19 cellular contexts compared by ENCODE assay signal in the genomic region with DNA sequence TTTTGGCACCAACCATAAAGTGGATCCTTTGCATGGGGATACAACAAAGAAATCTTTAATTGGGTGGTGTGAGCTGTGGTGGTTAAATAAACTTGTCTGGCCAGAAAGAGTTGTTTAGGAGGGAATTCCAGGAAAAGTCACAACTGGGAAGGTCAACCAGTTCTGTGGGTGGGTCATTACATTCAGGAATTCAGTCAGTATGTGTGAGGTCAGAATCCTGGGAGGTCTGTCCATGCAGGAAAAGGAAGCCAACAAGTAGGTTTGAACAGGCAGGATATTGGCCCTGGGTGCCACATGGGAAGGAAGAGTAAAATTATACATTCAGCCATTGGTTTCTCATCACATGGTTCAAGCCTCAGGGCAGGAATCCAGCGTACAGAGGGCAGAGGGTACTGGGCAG.
"Had no signal": no experiment of that assay in that cellular context is flagged by ENCODE, and none has a peak within 500 bp of the region (broad histone marks: within the 10 kb centered on the region; RNA-seq: fewer than 3 reads in every experiment).

No MANE protein-coding gene starts in this region.

- H3K79me2 ChIP-seq: hepatocyte had no signal

- H3K4me2 ChIP-seq: hepatocyte had no signal

- H2AFZ ChIP-seq: hepatocyte had no signal

- ATAC-seq: esophagus mucosa; left lobe of liver; stimulated activated naive CD8-positive, alpha-beta T cell treated with anti-CD3 and anti-CD28 coated beads, Interleukin-15, Interleukin-2, amounts not matched to agents 100 U/mL and 50 U/mL, for 24 hours had no signal

- H3K4me3 Mint-ChIP-seq: nephron had no signal

- H3K9me3 Mint-ChIP-seq: nephron had no signal

- H3K4me3 ChIP-seq: ascending aorta, hepatocyte, lung, tibial nerve had no signal

- H3K27ac Mint-ChIP-seq: nephron had no signal

- H3K27me3 ChIP-seq: ascending aorta, hepatocyte, tibial nerve had no signal

- H3K27ac ChIP-seq: ascending aorta, hepatocyte, tibial nerve, WERI-Rb-1 had no signal

- H3K36me3 ChIP-seq: ascending aorta, tibial nerve, WERI-Rb-1 had no signal

- H3K4me1 ChIP-seq: tibial nerve had no signal

- H3K9me3 ChIP-seq: ascending aorta, tibial nerve had no signal

- DNase-seq: activated CD4-positive, alpha-beta T cell treated with anti-CD3 and anti-CD28 coated beads for 1 hour; activated CD8-positive, alpha-beta memory T cell treated with anti-CD3 and anti-CD28 coated beads for 24 hours; activated CD8-positive, alpha-beta memory T cell treated with anti-CD3 and anti-CD28 coated beads, Interleukin-2, amount 50 U/mL, for 48 hours; activated effector memory CD4-positive, alpha-beta T cell treated with Interleukin-2 at 50 U/mL for 16 hours; activated naive CD4-positive, alpha-beta T cell treated with anti-CD3 and anti-CD28 coated beads, Interleukin-2, amount 50 U/mL, for 16 hours; activated T-cell treated with anti-CD3 and anti-CD28 coated beads, Interleukin-2, amount 50 U/mL, for 48 hours; effector CD4-positive, alpha-beta T cell; midbrain; stimulated activated CD4-positive, alpha-beta T cell treated with anti-CD3 and anti-CD28 coated beads, Interleukin-2, amount 100 ng/mL, for 24 hours; stimulated activated naive CD8-positive, alpha-beta T cell treated with anti-CD3 and anti-CD28 coated beads, Interleukin-15, Interleukin-2, amounts not matched to agents 100 U/mL and 50 U/mL, for 24 hours; T-helper 2 cell; WERI-Rb-1 had no signal
